ENCODE assay signal across 8 cellular contexts in the genomic region with DNA sequence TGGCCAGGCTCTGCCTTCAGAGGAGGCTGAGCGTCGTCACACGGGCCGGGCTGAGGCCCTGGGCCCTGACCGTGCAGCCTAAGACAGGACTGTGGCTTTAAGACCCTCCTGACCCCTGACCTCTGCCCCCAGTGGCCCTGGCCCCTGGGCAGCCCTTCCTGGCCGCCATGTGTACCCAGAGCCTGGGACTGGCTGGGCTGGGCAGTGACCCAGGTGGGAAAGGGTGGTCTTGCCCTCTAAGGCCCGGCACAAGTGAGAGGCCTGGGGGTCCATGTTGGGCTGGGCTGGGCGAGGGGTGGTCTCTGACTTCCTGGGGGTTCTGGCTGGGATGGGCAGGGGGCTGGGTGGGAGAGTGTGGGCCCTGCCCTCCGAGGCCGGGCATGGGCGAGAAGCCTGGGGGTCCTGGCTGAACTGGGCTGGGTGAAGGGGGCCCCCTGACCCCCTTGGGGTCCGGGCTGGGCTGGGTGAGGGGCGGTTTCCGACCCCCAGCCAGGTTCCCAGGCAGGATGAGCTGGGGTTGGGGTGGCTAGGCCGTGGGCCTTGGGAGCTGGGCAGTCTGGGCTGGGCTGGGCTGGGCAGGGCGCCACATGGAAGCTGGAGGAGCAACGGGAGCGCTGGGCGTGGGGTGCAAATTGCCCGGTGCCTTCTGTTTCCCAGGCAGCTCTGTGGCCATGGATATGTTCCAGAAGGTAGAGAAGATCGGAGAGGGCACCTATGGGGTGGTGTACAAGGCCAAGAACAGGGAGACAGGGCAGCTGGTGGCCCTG. TPM values are rescaled to one million over a fixed set of nuclear protein-coding genes. Genes with fewer than 3 reads are reported as not detected.
A peak's percentile ranks its signal among the peaks of the same experiment; 100 is the strongest.
DNase-seq lines count a peak whose midpoint lies in the region; ATAC-seq and TF ChIP-seq lines count a peak whose summit lies in the region.
"Had no signal": no experiment of that assay in that cellular context is flagged by ENCODE, and none has a peak within 500 bp of the region (broad histone marks: within the 10 kb centered on the region; RNA-seq: fewer than 3 reads in every experiment).

A gene (plus strand): TSS at position 101 of the 767 bp plus-strand sequence. CDS start 571 bp downstream, at position 672.

- DNase-seq in GM23338 (ENCODE audit: low spot score) (no peak), RWPE2 (ENCODE audit: low spot score) (no peak), medulla oblongata (ENCODE audit: extremely low spot score) (no peak), NCI-H524 (lab: John Stamatoyannopoulos, UW) (no peak)
- DNase-seq: foreskin melanocyte had no signal

- H2AFZ ChIP-seq in GM23338, result peak within 1 kb of the TSS; percentile 97

- H3K4me3 Mint-ChIP-seq in GM23338, result no peak within 1 kb of the TSS

- H3K9me2 ChIP-seq in GM23338 (ENCODE audit: insufficient read depth), result no peaks in the 10 kb centered on the region

- TF ChIP-seq CTCF in GM23338 (conservative IDR thresholded peaks at IDR 0.05; ENCODE audit: low read depth in 2 of 2) (0 out of 4 replicates have a peak, but pooled peaks of 1 of the 2 experiments have one; percentile 1), RWPE2 (IDR thresholded peaks at IDR 0.05; ENCODE audit: poor library complexity, severe bottlenecking) (peak; percentile 29), liver (IDR thresholded peaks at IDR 0.05; ENCODE audit: low read depth, low read length, missing input control) (no peak)

- ATAC-seq in GM23338, result no peak; the same call in 2 of the 3 replicates
- ATAC-seq in RWPE2 (ENCODE audit: low read depth), result no peak
- ATAC-seq in GM21526 (IDR thresholded peaks at IDR 0.05; ENCODE audit: low FRiP score, unreplicated experiment), result no peak

- 0 out of 2 replicates have a peak, but pooled peaks cover 8% of the 10 kb centered on the region for H3F3A ChIP-seq in GM23338 (replicated peaks; ENCODE audit: low read depth)

- H3K4me3 ChIP-seq in GM23338 (no peak within 1 kb of the TSS), RWPE2 (ENCODE audit: severe bottlenecking) (no peak within 1 kb of the TSS), liver (ENCODE audit: low read depth in 1 of 3, low read length in 3 of 3) (no peak within 1 kb of the TSS), subcutaneous abdominal adipose tissue (ENCODE audit: low read depth in 1 of 5, low read length in 5 of 5) (no peak within 1 kb of the TSS)

- TF ChIP-seq RAD21 in liver (IDR thresholded peaks at IDR 0.05), result no peak

- H3K36me3 ChIP-seq in GM23338 (ENCODE audit: insufficient read depth) (no peaks in the 10 kb centered on the region), RWPE2 (ENCODE audit: low read depth) (0 out of 2 replicates have a peak, but pooled peaks cover 3% of the 10 kb centered on the region), liver (ENCODE audit: control insufficient read depth in 4 of 4, insufficient read depth in 3 of 4, low read depth in 1 of 4, low read length in 3 of 4) (peaks cover 0 to 2% (median 0%) of the 10 kb centered on the region in 4 donors), subcutaneous abdominal adipose tissue (ENCODE audit: control insufficient read depth in 5 of 5, insufficient read depth in 5 of 5, low read length in 5 of 5) (peaks cover 0 to 19% (median 7%) of the 10 kb centered on the region in 5 donors)

- peaks cover 12% of the 10 kb centered on the region; the same call in 2 of the 3 replicates for H3K4me1 Mint-ChIP-seq in GM23338

- H3K9ac ChIP-seq in liver (ENCODE audit: low read depth in 1 of 2, low read length in 2 of 2) (no peak within 1 kb of the TSS), subcutaneous abdominal adipose tissue (ENCODE audit: low read length in 5 of 5) (peak within 1 kb of the TSS in 2 of 5 donors; percentile 13 to 47)

- H3K9me3 ChIP-seq in RWPE2 (ENCODE audit: severe bottlenecking), result no peaks in the 10 kb centered on the region
- H3K9me3 ChIP-seq in liver (ENCODE audit: control insufficient read depth in 4 of 4, low read length in 3 of 4), result no peaks in the 10 kb centered on the region
- H3K9me3 ChIP-seq in subcutaneous abdominal adipose tissue (ENCODE audit: control insufficient read depth in 5 of 5, low read length in 5 of 5), result no peaks in the 10 kb centered on the region

- no peaks in the 10 kb centered on the region for H4K20me1 ChIP-seq in GM23338 (replicated peaks; ENCODE audit: insufficient read depth)

- no peak within 1 kb of the TSS for H3K4me2 ChIP-seq in GM23338

- H3K4me1 ChIP-seq in GM23338 (ENCODE audit: insufficient read depth) (no peaks in the 10 kb centered on the region), RWPE2 (ENCODE audit: insufficient read depth, poor library complexity, severe bottlenecking) (peaks cover 9% of the 10 kb centered on the region), liver (ENCODE audit: control insufficient read depth in 4 of 4, insufficient read depth in 4 of 4, low read length in 3 of 4) (peaks cover 25 to 92% (median 68%) of the 10 kb centered on the region in 4 donors), subcutaneous abdominal adipose tissue (ENCODE audit: control insufficient read depth in 5 of 5, insufficient read depth in 5 of 5, low read length in 5 of 5) (peaks cover 0 to 68% (median 51%) of the 10 kb centered on the region in 5 donors)

- peak within 1 kb of the TSS; percentile 51; the same call in 1 of the 2 replicates for H3K27ac Mint-ChIP-seq in GM23338

- peaks cover 5% of the 10 kb centered on the region for H3K36me3 Mint-ChIP-seq in GM23338 (ENCODE audit: low read depth)

- no peaks in the 10 kb centered on the region for H3K27me3 ChIP-seq in GM23338 (ENCODE audit: insufficient read depth)
- no peaks in the 10 kb centered on the region for H3K27me3 ChIP-seq in RWPE2 (ENCODE audit: insufficient read depth, poor library complexity, severe bottlenecking)
- H3K27me3 ChIP-seq in liver (ENCODE audit: control insufficient read depth in 4 of 4, insufficient read depth in 4 of 4, low read length in 3 of 4), result no peaks in the 10 kb centered on the region
- no peaks in the 10 kb centered on the region for H3K27me3 ChIP-seq in subcutaneous abdominal adipose tissue (ENCODE audit: control insufficient read depth in 5 of 5, insufficient read depth in 4 of 5, low read length in 5 of 5)

- no peak within 1 kb of the TSS for H3K27ac ChIP-seq in GM23338 (ENCODE audit: low read depth)
- H3K27ac ChIP-seq in RWPE2 (ENCODE audit: poor library complexity, severe bottlenecking), result no peak within 1 kb of the TSS
- peak within 1 kb of the TSS; percentile 58 to 63 for H3K27ac ChIP-seq in liver (ENCODE audit: low read depth in 1 of 2, low read length in 2 of 2)
- peak within 1 kb of the TSS; percentile 37 for H3K27ac ChIP-seq in subcutaneous abdominal adipose tissue (ENCODE audit: low read depth, low read length)

- peaks cover 13% of the 10 kb centered on the region for H3K27me3 Mint-ChIP-seq in GM23338 (ENCODE audit: insufficient read depth, low read depth, poor library complexity)

- no peaks in the 10 kb centered on the region; the same call in 2 of the 3 replicates for H3K9me3 Mint-ChIP-seq in GM23338

- 79% methylated on average over 21 of the region's 21 CpGs for WGBS in liver

- no peaks in the 10 kb centered on the region for H3K79me2 ChIP-seq in GM23338 (replicated peaks; ENCODE audit: insufficient read depth)

TF ChIP-seq in GM23338, 12 proteins besides CTCF, POLR2A, EP300 and RAD21:
- TF ChIP-seq NANOG (IDR thresholded peaks at IDR 0.05; ENCODE audit: borderline replicate concordance) (no peak), EZH2 (IDR thresholded peaks at IDR 0.05; ENCODE audit: low read depth, unreplicated experiment) (no peak), ZNF114 (CRISPR knock-in tag; IDR thresholded peaks at IDR 0.05) (no peak), ZNF331 (CRISPR knock-in tag; IDR thresholded peaks at IDR 0.05; ENCODE audit: low read depth) (no peak), POLR2AphosphoS5 (IDR thresholded peaks at IDR 0.05; ENCODE audit: low read depth) (no peak), STAT1 (IDR thresholded peaks at IDR 0.05; ENCODE audit: unreplicated experiment) (no peak), CREB1 (CRISPR knock-in tag; IDR thresholded peaks at IDR 0.05; ENCODE audit: low read depth) (no peak)
- TF ChIP-seq, protein P1, sequence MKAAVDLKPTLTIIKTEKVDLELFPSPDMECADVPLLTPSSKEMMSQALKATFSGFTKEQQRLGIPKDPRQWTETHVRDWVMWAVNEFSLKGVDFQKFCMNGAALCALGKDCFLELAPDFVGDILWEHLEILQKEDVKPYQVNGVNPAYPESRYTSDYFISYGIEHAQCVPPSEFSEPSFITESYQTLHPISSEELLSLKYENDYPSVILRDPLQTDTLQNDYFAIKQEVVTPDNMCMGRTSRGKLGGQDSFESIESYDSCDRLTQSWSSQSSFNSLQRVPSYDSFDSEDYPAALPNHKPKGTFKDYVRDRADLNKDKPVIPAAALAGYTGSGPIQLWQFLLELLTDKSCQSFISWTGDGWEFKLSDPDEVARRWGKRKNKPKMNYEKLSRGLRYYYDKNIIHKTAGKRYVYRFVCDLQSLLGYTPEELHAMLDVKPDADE (IDR thresholded peaks at IDR 0.05), result no peak
TF ChIP-seq in GM23338: peak in this region for 0.

TF ChIP-seq in liver, 16 proteins besides CTCF, POLR2A, EP300 and RAD21 (continues in another document):
- TF ChIP-seq GABPA (IDR thresholded peaks at IDR 0.05 in 1 of 2, conservative IDR thresholded peaks at IDR 0.05 in 1 of 2), result no peak
- no peak for TF ChIP-seq FOXA2 (IDR thresholded peaks at IDR 0.05)
- TF ChIP-seq, protein P2, sequence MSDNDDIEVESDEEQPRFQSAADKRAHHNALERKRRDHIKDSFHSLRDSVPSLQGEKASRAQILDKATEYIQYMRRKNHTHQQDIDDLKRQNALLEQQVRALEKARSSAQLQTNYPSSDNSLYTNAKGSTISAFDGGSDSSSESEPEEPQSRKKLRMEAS (IDR thresholded peaks at IDR 0.05), result no peak
- no peak for TF ChIP-seq HNF4G (IDR thresholded peaks at IDR 0.05)
- TF ChIP-seq HNF4A (conservative IDR thresholded peaks at IDR 0.05), result no peak

RNA-seq across cellular contexts. Expression of the gene that starts here (rescaled TPM):
- 5.9 and 10.2 TPM in 2 replicates for total RNA-seq in GM23338 (2014; rRNA removed; shearing (Covaris generic))
- polyA plus RNA-seq in GM23338 (2016; fragmentation: Nextera tagmentation; extraction: Ambion mirVana) (7.8 and 7.9 TPM in 2 replicates), liver (1 to 10 TPM; 2.6 TPM)
- 1 to 10 TPM; 1.5 to 6.3 TPM for total RNA-seq in liver

Comparison
In these comparisons a context has a peak if more than half of its experiments do, and no peak if none do; other contexts are left out.
1. H3K27ac ChIP-seq: peak in liver (2 of 2) and subcutaneous abdominal adipose tissue (single experiment); none in GM23338 (single experiment) and RWPE2 (single experiment).